17 cellular contexts compared by ENCODE assay signal in the genomic region with DNA sequence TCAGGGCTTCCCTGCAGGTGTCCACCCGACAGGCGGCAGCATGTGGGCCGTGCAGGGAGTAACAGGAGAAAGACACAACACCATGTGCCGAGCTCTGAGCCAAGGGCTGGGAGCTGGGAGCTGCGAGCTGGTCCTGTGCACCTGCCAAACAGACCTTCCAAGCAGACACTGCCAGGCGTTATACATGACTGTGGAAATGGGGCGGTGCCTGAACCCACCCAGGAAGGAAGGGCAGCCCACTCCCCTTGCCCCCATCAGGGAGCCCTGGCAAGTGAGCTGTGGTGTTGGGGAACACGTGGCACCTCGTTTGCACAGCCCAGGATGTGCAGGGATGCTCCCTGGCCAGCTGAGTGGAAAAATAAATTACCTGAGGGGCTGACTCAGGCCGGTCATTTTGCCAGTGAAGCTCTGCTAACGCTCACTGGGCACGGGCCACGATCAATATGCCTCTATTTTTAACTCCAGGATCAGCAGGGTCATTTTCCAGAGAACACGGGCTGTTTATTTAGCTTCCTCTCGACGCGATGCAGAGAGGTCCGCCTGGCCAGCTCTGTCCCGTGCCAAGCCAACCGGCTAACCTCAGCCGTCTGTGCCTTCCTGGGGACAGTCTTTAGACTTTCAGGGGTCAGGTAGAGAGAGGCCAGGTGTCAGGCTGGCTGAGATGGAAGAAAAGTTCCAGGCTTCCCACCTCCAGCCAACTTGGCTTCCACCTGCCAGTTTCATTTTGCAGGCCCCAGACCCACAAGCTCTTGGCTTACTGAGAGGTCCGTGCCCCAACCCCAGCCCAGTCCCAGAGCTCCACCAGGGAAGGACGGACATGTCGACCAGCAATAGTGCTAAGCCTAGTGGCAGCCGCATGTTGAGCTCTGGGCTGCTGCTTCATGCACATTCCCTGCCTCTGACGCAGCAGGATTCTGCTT.
A peak's percentile ranks its signal among the peaks of the same experiment; 100 is the strongest.
DNase-seq lines count a peak whose midpoint lies in the region; ATAC-seq and TF ChIP-seq lines count a peak whose summit lies in the region.
"Had no signal": no experiment of that assay in that cellular context is flagged by ENCODE, and none has a peak within 500 bp of the region (broad histone marks: within the 10 kb centered on the region; RNA-seq: fewer than 3 reads in every experiment).

No MANE protein-coding gene starts in this region.

- no peak overlapping the region for H2BK20ac ChIP-seq in IMR-90 (ENCODE audit: low read depth, low read length)

- no peak overlapping the region for H2BK15ac ChIP-seq in IMR-90 (ENCODE audit: low read depth, low read length)

- no peak overlapping the region for H3K23ac ChIP-seq in IMR-90 (ENCODE audit: low read depth, low read length)

- no peak overlapping the region for H4K5ac ChIP-seq in IMR-90 (ENCODE audit: low read depth, low read length)

- dilution Hi-C loops in IMR-90 (cut with HindIII; ENCODE audit: low sequenced_read_pairs, unreplicated experiment): no loop called here

- no peak overlapping the region for H2BK120ac ChIP-seq in IMR-90 (ENCODE audit: low read depth, low read length)

- H3K56ac ChIP-seq in IMR-90 (ENCODE audit: extremely low read depth, insufficient read depth, low read length): no peak overlapping the region

- no peaks in the 10 kb centered on the region for H3K9me2 ChIP-seq in OCI-LY7 (ENCODE audit: insufficient read depth, low read length)

- no peak for TF ChIP-seq CTCF in IMR-90 (conservative IDR thresholded peaks at IDR 0.05; ENCODE audit: low read depth, low read length)
- TF ChIP-seq CTCF in heart right ventricle (IDR thresholded peaks at IDR 0.05): no peak
- TF ChIP-seq CTCF in OCI-LY7 (conservative IDR thresholded peaks at IDR 0.05; ENCODE audit: low read length): no peak

- H3K79me1 ChIP-seq in IMR-90 (ENCODE audit: low read depth in 1 of 2, low read length in 2 of 2): no peaks in the 10 kb centered on the region

- DNase-seq in IMR-90 (peak; percentile 21), NCI-H2227 (lab: John Stamatoyannopoulos, UW; ENCODE audit: unreplicated experiment) (peak; percentile 69), heart right ventricle (no peak), renal cortical epithelial cell (ENCODE audit: low read depth) (peak; percentile 34), NCI-H1105 treated with DMSO at 0.1 percent for 48 hours (lab: John Stamatoyannopoulos, UW) (no peak), OCI-LY7 (ENCODE audit: low spot score) (no peak)
- no peak for DNase-seq in stimulated activated CD4-positive, alpha-beta T cell treated with anti-CD3 and anti-CD28 coated beads, Interleukin-4, amount 100 ng/mL, for 24 hours
- DNase-seq: activated naive CD4-positive, alpha-beta T cell treated with anti-CD3 and anti-CD28 coated beads for 36 hours; brain microvascular endothelial cell; immature natural killer cell; NCI-H1694; stimulated activated CD4-positive, alpha-beta T cell treated with anti-CD3 and anti-CD28 coated beads, Interleukin-1b, Interleukin-23, amount 100 ng/mL, for 48 hours; stimulated activated CD8-positive, alpha-beta memory T cell treated with anti-CD3 and anti-CD28 coated beads, Interleukin-4, amount 100 ng/mL, for 48 hours; SW 1271 had no signal

- H2AK9ac ChIP-seq in IMR-90 (replicated peaks; ENCODE audit: low read depth, low read length, poor library complexity): no peak overlapping the region

- H3K79me2 ChIP-seq in OCI-LY7 (ENCODE audit: insufficient read depth, low read depth, low read length): no peaks in the 10 kb centered on the region

- no peaks in the 10 kb centered on the region; the same call in 1 of the 2 replicates for H3K27me3 ChIP-seq in IMR-90 (ENCODE audit: control insufficient read depth, insufficient read depth, low read length)
- peaks cover 0 to 3% (median 0%) of the 10 kb centered on the region in 7 donors for H3K27me3 ChIP-seq in heart right ventricle
- H3K27me3 ChIP-seq: BLaER1 treated with 17β-estradiol and CSF1 and Interleukin-3, amounts not matched to agents 10 nM and 100 nM; brain microvascular endothelial cell had no signal

- TF ChIP-seq POLR2A in IMR-90 (IDR thresholded peaks at IDR 0.05; ENCODE audit: low read depth, low read length): no peak

- no peaks in the 10 kb centered on the region for H3K9me1 ChIP-seq in IMR-90 (ENCODE audit: insufficient read depth, low read length)

- in situ Hi-C loops in IMR-90 (cut with MboI; ENCODE audit: low sequenced_read_pairs): no loop called here

- H4K91ac ChIP-seq in IMR-90 (ENCODE audit: insufficient read depth, low read depth, low read length): no peak overlapping the region

- H3K9ac ChIP-seq in IMR-90 (ENCODE audit: low read depth, low read length): no peak overlapping the region
- H3K9ac ChIP-seq: BLaER1 treated with 17β-estradiol and CSF1 and Interleukin-3, amounts not matched to agents 10 nM and 100 nM had no signal

- H2AK5ac ChIP-seq in IMR-90 (ENCODE audit: low read depth, low read length): no peak overlapping the region

- BruUV-seq in IMR-90 (replicated peaks; lab: Mats Ljungman, UMichigan) (no TSS peak), OCI-LY7 (replicated peaks; lab: Mats Ljungman, UMichigan) (no TSS peak)

- no peaks in the 10 kb centered on the region for H4K20me1 ChIP-seq in IMR-90 (ENCODE audit: insufficient read depth, low read length)
- H4K20me1 ChIP-seq in OCI-LY7 (ENCODE audit: insufficient read depth, low read length): no peaks in the 10 kb centered on the region
- H4K20me1 ChIP-seq: BLaER1 treated with 17β-estradiol and CSF1 and Interleukin-3, amounts not matched to agents 10 nM and 100 nM had no signal

- H2AFZ ChIP-seq in IMR-90 (replicated peaks; ENCODE audit: low read length, poor library complexity): peak overlapping the region; percentile 3
- H2AFZ ChIP-seq in OCI-LY7 (ENCODE audit: low read length): no peak overlapping the region

- no peak overlapping the region for H4K8ac ChIP-seq in IMR-90 (ENCODE audit: low read depth in 2 of 2, low read length in 2 of 2)

- no peak for ATAC-seq in IMR-90 (ENCODE audit: low read depth)
- peak in 5 of 8 donors; percentile 45 to 72 (median 61) for ATAC-seq in heart right ventricle
- no peak for ATAC-seq in GM21390 (IDR thresholded peaks at IDR 0.05; ENCODE audit: unreplicated experiment)
- ATAC-seq: psoas muscle had no signal

- no peak overlapping the region for H3K4me2 ChIP-seq in IMR-90 (ENCODE audit: low read depth, low read length)
- H3K4me2 ChIP-seq in OCI-LY7 (ENCODE audit: low read length): no peak overlapping the region

- no peaks in the 10 kb centered on the region for H3K4me1 ChIP-seq in IMR-90 (ENCODE audit: control insufficient read depth, insufficient read depth, low read length)
- peaks cover 0 to 8% (median 0%) of the 10 kb centered on the region in 9 donors for H3K4me1 ChIP-seq in heart right ventricle
- no peaks in the 10 kb centered on the region for H3K4me1 ChIP-seq in OCI-LY7 (ENCODE audit: insufficient read depth, low read length, poor library complexity, severe bottlenecking)
- H3K4me1 ChIP-seq: psoas muscle had no signal

- H3K4ac ChIP-seq in IMR-90 (ENCODE audit: low read depth, low read length): no peak overlapping the region

- no peaks in the 10 kb centered on the region for H3K36me3 ChIP-seq in IMR-90 (ENCODE audit: control insufficient read depth, insufficient read depth, low read length)
- H3K36me3 ChIP-seq in heart right ventricle: no peaks in the 10 kb centered on the region
- no peaks in the 10 kb centered on the region for H3K36me3 ChIP-seq in OCI-LY7 (ENCODE audit: insufficient read depth, low read length)
- H3K36me3 ChIP-seq: BLaER1 treated with 17β-estradiol and CSF1 and Interleukin-3, amounts not matched to agents 10 nM and 100 nM; brain microvascular endothelial cell had no signal

- no peak overlapping the region for H3K18ac ChIP-seq in IMR-90 (ENCODE audit: low read depth, low read length)

- H3K9me3 ChIP-seq in IMR-90 (ENCODE audit: control insufficient read depth, insufficient read depth, low read length) (no peaks in the 10 kb centered on the region), heart right ventricle (no peaks in the 10 kb centered on the region), OCI-LY7 (ENCODE audit: low read length) (no peaks in the 10 kb centered on the region)
- H3K9me3 ChIP-seq: BLaER1 treated with 17β-estradiol and CSF1 and Interleukin-3, amounts not matched to agents 10 nM and 100 nM; psoas muscle had no signal

- no peak overlapping the region for H3K14ac ChIP-seq in IMR-90 (replicated peaks; ENCODE audit: low read depth, low read length)

- POLR2A ChIA-PET in IMR-90 (lab: Charles Lee; ENCODE audit: unreplicated experiment): no interaction called here
- POLR2A ChIA-PET in OCI-LY7 (lab: Charles Lee): no interaction called here

- no peak for TF ChIP-seq RAD21 in IMR-90 (IDR thresholded peaks at IDR 0.05; ENCODE audit: low read length)

- CTCF ChIA-PET in IMR-90 (lab: Yijun Ruan, JAX) (no interaction called here), OCI-LY7 (lab: Charles Lee; ENCODE audit: unreplicated experiment) (no interaction called here)

- WGBS in IMR-90 (ENCODE audit: extremely low coverage in 2 of 2, insufficient read length in 1 of 2), 2 experiments: 69% methylated on average over 7 of the region's 26 CpGs; no CpG with 5 or more reads in 1 of the 2 experiments
- 53% methylated on average over 26 of the region's 26 CpGs for WGBS in heart right ventricle, 2 donors

- H2BK5ac ChIP-seq in IMR-90 (ENCODE audit: low read depth, low read length, poor library complexity, severe bottlenecking): no peak overlapping the region

- H3K4me3 ChIP-seq in IMR-90 (ENCODE audit: insufficient read depth, low read depth, low read length) (no peak overlapping the region), heart right ventricle (no peak overlapping the region), OCI-LY7 (ENCODE audit: low read depth, low read length, poor library complexity, severe bottlenecking) (no peak overlapping the region)
- H3K4me3 ChIP-seq: BLaER1 treated with 17β-estradiol and CSF1 and Interleukin-3, amounts not matched to agents 10 nM and 100 nM; psoas muscle had no signal

- H3K27ac ChIP-seq in IMR-90 (ENCODE audit: insufficient read depth, low read length) (no peak overlapping the region), heart right ventricle (no peak overlapping the region), OCI-LY7 (ENCODE audit: low read depth, low read length, poor library complexity, severe bottlenecking) (no peak overlapping the region)
- H3K27ac ChIP-seq: BLaER1 treated with 17β-estradiol and CSF1 and Interleukin-3, amounts not matched to agents 10 nM and 100 nM; brain microvascular endothelial cell; psoas muscle had no signal

- intact Hi-C loops in IMR-90 (cut with micrococcal nuclease): no loop called here
- intact Hi-C loops in heart right ventricle (cut with DNase I): no loop called here
- intact Hi-C loops in OCI-LY7 (cut with micrococcal nuclease; ENCODE audit: unreplicated experiment): no loop called here

TF ChIP-seq in IMR-90, 13 proteins besides CTCF, POLR2A, EP300 and RAD21 (continues in another document):
- no peak for TF ChIP-seq RCOR1 (IDR thresholded peaks at IDR 0.05; ENCODE audit: insufficient replicate concordance, low read length)
- TF ChIP-seq CHD1 (IDR thresholded peaks at IDR 0.05; ENCODE audit: low read depth, low read length): no peak

Comparison
In these comparisons a context has a peak if more than half of its experiments do, and no peak if none do; other contexts are left out.
1. ATAC-seq: peak in heart right ventricle (5 of 8); none in IMR-90 (single experiment) and GM21390 (single experiment).
2. DNase-seq: peak in IMR-90 (single experiment), NCI-H2227 (single experiment) and renal cortical epithelial cell (single experiment); none in heart right ventricle (0 of 2), NCI-H1105 treated with DMSO at 0.1 percent for 48 hours (single experiment), stimulated activated CD4-positive, alpha-beta T cell treated with anti-CD3 and anti-CD28 coated beads, Interleukin-4, amount 100 ng/mL, for 24 hours (single experiment) and OCI-LY7 (single experiment).